ENCODE assay signal across 37 cellular contexts in the genomic region with DNA sequence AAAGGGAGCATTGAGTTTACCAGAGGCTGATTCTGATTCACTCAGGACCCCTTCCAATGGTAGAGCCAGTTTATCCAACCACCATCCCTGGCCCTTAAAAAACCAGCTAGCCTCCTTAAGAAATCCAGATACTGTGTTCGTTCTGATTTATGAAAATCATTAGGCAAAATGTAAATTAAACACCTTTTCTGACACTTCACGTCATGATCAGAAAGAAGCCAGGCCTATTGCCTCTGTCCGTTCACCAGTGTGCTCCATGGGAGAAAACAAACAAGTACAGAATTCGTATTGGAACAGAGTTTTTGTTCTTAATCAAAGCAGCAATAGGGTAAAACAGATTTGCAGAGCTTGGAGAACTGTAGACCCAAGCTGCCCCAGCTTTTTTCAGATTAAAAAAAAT.
"Had no signal": no experiment of that assay in that cellular context is flagged by ENCODE, and none has a peak within 500 bp of the region (broad histone marks: within the 10 kb centered on the region; RNA-seq: fewer than 3 reads in every experiment).

No MANE protein-coding gene starts in this region.

- H3K36me3 Mint-ChIP-seq: activated naive CD4-positive, alpha-beta T cell treated with anti-CD3 and anti-CD28 coated beads, Interleukin-2, amount 10 ng/mL, durations not matched to agents 7 days and 5 days; activated naive CD4-positive, alpha-beta T cell treated with anti-CD3 and anti-CD28 coated beads, Interleukin-2, amount 50 U/mL, for 24 hours; activated naive CD4-positive, alpha-beta T cell treated with anti-CD3 and anti-CD28 coated beads, Interleukin-2, amount 50 U/mL, for 72 hours; brain had no signal

- H3K9me3 ChIP-seq: adrenal gland, ascending aorta, body of pancreas, breast epithelium had no signal

- H3K4me1 Mint-ChIP-seq: activated naive CD4-positive, alpha-beta T cell treated with anti-CD3 and anti-CD28 coated beads, Interleukin-2, amount 50 U/mL, for 24 hours; activated T-helper 17 cell treated with anti-CD3 and anti-CD28 coated beads, Interleukin-2, amount 50 U/mL, for 72 hours had no signal

- H3K4me1 ChIP-seq: adrenal gland, ascending aorta, body of pancreas, breast epithelium had no signal

- DNase-seq: activated effector memory CD4-positive, alpha-beta T cell treated with anti-CD3 and anti-CD28 coated beads, Interleukin-2, amount 50 U/mL, for 16 hours; activated effector memory CD4-positive, alpha-beta T cell treated with Interleukin-2 at 50 U/mL for 16 hours; activated gamma-delta T cell; activated gamma-delta T cell treated with Interleukin-2 at 50 U/mL for 16 hours; activated naive CD4-positive, alpha-beta T cell; activated naive CD4-positive, alpha-beta T cell treated with anti-CD3 and anti-CD28 coated beads for 36 hours; activated naive CD4-positive, alpha-beta T cell treated with anti-CD3 and anti-CD28 coated beads, Interleukin-2, amount 10 ng/mL, durations not matched to agents 7 days and 5 days; activated naive CD4-positive, alpha-beta T cell treated with anti-CD3 and anti-CD28 coated beads, Interleukin-2, amount 50 U/mL, for 16 hours; activated naive CD4-positive, alpha-beta T cell treated with Interleukin-2 at 50 U/mL for 16 hours; activated naive CD8-positive, alpha-beta T cell treated with anti-CD3 and anti-CD28 coated beads, Interleukin-2, amount 10 ng/mL, durations not matched to agents 7 days and 5 days; activated naive CD8-positive, alpha-beta T cell treated with anti-CD3 and anti-CD28 coated beads, Interleukin-2, amount 50 U/mL, for 24 hours; activated T-cell treated with anti-CD3 and anti-CD28 coated beads, Interleukin-2, amount 50 U/mL, for 1 hour; activated T-cell treated with anti-CD3 and anti-CD28 coated beads, Interleukin-2, amount 50 U/mL, for 24 hours; activated T-cell treated with anti-CD3 and anti-CD28 coated beads, Interleukin-2, amount 50 U/mL, for 4 hours; activated T-cell treated with anti-CD3 and anti-CD28 coated beads, Interleukin-2, amount 50 U/mL, for 48 hours; activated T-cell treated with anti-CD3 and anti-CD28 coated beads, Interleukin-2, amount 50 U/mL, for 72 hours; adrenal gland; amniotic stem cell; amygdala; anterior cingulate cortex; aorta; body of pancreas; brain microvascular endothelial cell; caudate nucleus; central memory CD4-positive, alpha-beta T cell; cerebellar nuclear complex had no signal

- H3K27me3 Mint-ChIP-seq: activated naive CD4-positive, alpha-beta T cell treated with anti-CD3 and anti-CD28 coated beads, Interleukin-2, amount 50 U/mL, for 24 hours; activated naive CD8-positive, alpha-beta T cell; activated T-cell treated with anti-CD3 and anti-CD28 coated beads, Interleukin-2, amount 50 U/mL, for 24 hours; activated T-helper 17 cell treated with anti-CD3 and anti-CD28 coated beads, Interleukin-2, amount 50 U/mL, for 72 hours; central memory CD8-positive, alpha-beta T cell had no signal

- H3K36me3 ChIP-seq: adrenal gland, ascending aorta, brain microvascular endothelial cell, breast epithelium, cardiac muscle cell had no signal

- H3K27ac ChIP-seq: adrenal gland, ascending aorta, body of pancreas, brain microvascular endothelial cell, breast epithelium, cardiac muscle cell had no signal

- H3K4me3 Mint-ChIP-seq: activated naive CD4-positive, alpha-beta T cell treated with anti-CD3 and anti-CD28 coated beads for 36 hours; activated naive CD4-positive, alpha-beta T cell treated with anti-CD3 and anti-CD28 coated beads, Interleukin-2, amount 10 ng/mL, durations not matched to agents 7 days and 5 days; activated naive CD4-positive, alpha-beta T cell treated with anti-CD3 and anti-CD28 coated beads, Interleukin-2, amount 50 U/mL, for 24 hours; activated naive CD8-positive, alpha-beta T cell; activated naive CD8-positive, alpha-beta T cell treated with anti-CD3 and anti-CD28 coated beads, Interleukin-2, amount 10 ng/mL, durations not matched to agents 7 days and 5 days; activated naive CD8-positive, alpha-beta T cell treated with anti-CD3 and anti-CD28 coated beads, Interleukin-2, amount 50 U/mL, for 24 hours; activated T-cell treated with anti-CD3 and anti-CD28 coated beads, Interleukin-2, amount 50 U/mL, for 24 hours; activated T-cell treated with anti-CD3 and anti-CD28 coated beads, Interleukin-2, amount 50 U/mL, for 4 hours; activated T-cell treated with anti-CD3 and anti-CD28 coated beads, Interleukin-2, amount 50 U/mL, for 72 hours; activated T-helper 1 cell treated with anti-CD3 and anti-CD28 coated beads, Interleukin-12 subunit alpha, Interleukin-12 subunit beta, Interleukin-2, Interleukin-4 antibody, amounts not matched to agents 30 ng/mL and 10 ng/mL and 1 ng/mL, durations not matched to agents 14 hours and 24 hours and 36 hours; activated T-helper 17 cell treated with anti-CD3 and anti-CD28 coated beads, Interleukin-2, amount 50 U/mL, for 72 hours; brain; central memory CD8-positive, alpha-beta T cell had no signal

- H3K27me3 ChIP-seq: adrenal gland, ascending aorta, body of pancreas, brain microvascular endothelial cell, breast epithelium, cardiac muscle cell had no signal

- H3K4me3 ChIP-seq: adrenal gland, ascending aorta, body of pancreas, breast epithelium, cardiac muscle cell had no signal

- H3K27ac Mint-ChIP-seq: activated naive CD4-positive, alpha-beta T cell treated with anti-CD3 and anti-CD28 coated beads for 36 hours; activated naive CD4-positive, alpha-beta T cell treated with anti-CD3 and anti-CD28 coated beads, Interleukin-2, amount 10 ng/mL, durations not matched to agents 7 days and 5 days; activated naive CD4-positive, alpha-beta T cell treated with anti-CD3 and anti-CD28 coated beads, Interleukin-2, amount 50 U/mL, for 24 hours; activated naive CD4-positive, alpha-beta T cell treated with anti-CD3 and anti-CD28 coated beads, Interleukin-2, amount 50 U/mL, for 72 hours; activated naive CD8-positive, alpha-beta T cell; activated naive CD8-positive, alpha-beta T cell treated with anti-CD3 and anti-CD28 coated beads, Interleukin-2, amount 10 ng/mL, durations not matched to agents 7 days and 5 days; activated naive CD8-positive, alpha-beta T cell treated with anti-CD3 and anti-CD28 coated beads, Interleukin-2, amount 50 U/mL, for 24 hours; activated T-cell treated with anti-CD3 and anti-CD28 coated beads, Interleukin-2, amount 50 U/mL, for 24 hours; activated T-cell treated with anti-CD3 and anti-CD28 coated beads, Interleukin-2, amount 50 U/mL, for 72 hours; activated T-helper 1 cell treated with anti-CD3 and anti-CD28 coated beads, Interleukin-12 subunit alpha, Interleukin-12 subunit beta, Interleukin-2, Interleukin-4 antibody, amounts not matched to agents 30 ng/mL and 10 ng/mL and 1 ng/mL, durations not matched to agents 14 hours and 24 hours and 36 hours; activated T-helper 17 cell treated with anti-CD3 and anti-CD28 coated beads, Interleukin-2, amount 50 U/mL, for 72 hours; activated T-helper 2 cell treated with anti-CD3 and anti-CD28 coated beads, Interferon-gamma antibody, Interleukin-2, Interleukin-4, amounts not matched to agents 10 μg/mL and 5 μg/mL and 100 μg/mL, durations not matched to agents 14 hours and 24 hours and 36 hours; brain had no signal

- H3K9me3 Mint-ChIP-seq: activated naive CD4-positive, alpha-beta T cell treated with anti-CD3 and anti-CD28 coated beads for 36 hours; activated naive CD4-positive, alpha-beta T cell treated with anti-CD3 and anti-CD28 coated beads, Interleukin-2, amount 10 ng/mL, durations not matched to agents 7 days and 5 days; activated naive CD4-positive, alpha-beta T cell treated with anti-CD3 and anti-CD28 coated beads, Interleukin-2, amount 50 U/mL, for 24 hours; activated naive CD4-positive, alpha-beta T cell treated with anti-CD3 and anti-CD28 coated beads, Interleukin-2, amount 50 U/mL, for 72 hours; activated naive CD8-positive, alpha-beta T cell treated with anti-CD3 and anti-CD28 coated beads, Interleukin-2, amount 10 ng/mL, durations not matched to agents 7 days and 5 days; activated naive CD8-positive, alpha-beta T cell treated with anti-CD3 and anti-CD28 coated beads, Interleukin-2, amount 50 U/mL, for 24 hours; activated T-cell treated with anti-CD3 and anti-CD28 coated beads, Interleukin-2, amount 50 U/mL, for 24 hours; activated T-cell treated with anti-CD3 and anti-CD28 coated beads, Interleukin-2, amount 50 U/mL, for 4 hours; activated T-cell treated with anti-CD3 and anti-CD28 coated beads, Interleukin-2, amount 50 U/mL, for 72 hours; activated T-helper 1 cell treated with anti-CD3 and anti-CD28 coated beads, Interleukin-12 subunit alpha, Interleukin-12 subunit beta, Interleukin-2, Interleukin-4 antibody, amounts not matched to agents 30 ng/mL and 10 ng/mL and 1 ng/mL, durations not matched to agents 14 hours and 24 hours and 36 hours; activated T-helper 17 cell treated with anti-CD3 and anti-CD28 coated beads, Interleukin-2, amount 50 U/mL, for 72 hours; activated T-helper 2 cell treated with anti-CD3 and anti-CD28 coated beads, Interferon-gamma antibody, Interleukin-2, Interleukin-4, amounts not matched to agents 10 μg/mL and 5 μg/mL and 100 μg/mL, durations not matched to agents 14 hours and 24 hours and 36 hours; brain; central memory CD8-positive, alpha-beta T cell had no signal

- ATAC-seq: activated naive CD4-positive, alpha-beta T cell treated with anti-CD3 and anti-CD28 coated beads, Interleukin-2, amount 50 U/mL, for 72 hours; activated naive CD8-positive, alpha-beta T cell treated with anti-CD3 and anti-CD28 coated beads, Interleukin-2, amount 50 U/mL, for 24 hours; activated T-cell treated with anti-CD3 and anti-CD28 coated beads, Interleukin-2, amount 50 U/mL, for 4 hours; activated T-cell treated with anti-CD3 and anti-CD28 coated beads, Interleukin-2, amount 50 U/mL, for 72 hours; activated T-helper 17 cell treated with anti-CD3 and anti-CD28 coated beads, Interleukin-2, amount 50 U/mL, for 72 hours; body of pancreas had no signal
